ENCODE assay signal across 16 cellular contexts in genomic region chr2:45442026-45442425, GRCh38.
DNase-seq lines count a peak whose midpoint lies in the region; ATAC-seq and TF ChIP-seq lines count a peak whose summit lies in the region.
"Had no signal": no experiment of that assay in that cellular context is flagged by ENCODE, and none has a peak within 500 bp of the region (broad histone marks: within the 10 kb centered on the region; RNA-seq: fewer than 3 reads in every experiment).

No MANE protein-coding gene starts in this region.

- peak overlapping the region; percentile 80 for H3K4me2 ChIP-seq in MM.1S (ENCODE audit: low read depth, low read length)
- H3K4me2 ChIP-seq in OCI-LY7 (ENCODE audit: low read length) = no peak overlapping the region

- H3K27ac ChIP-seq in MM.1S (ENCODE audit: low read length) (peak overlapping the region; percentile 94), OCI-LY7 (ENCODE audit: low read depth, low read length, poor library complexity, severe bottlenecking) (peak overlapping the region; percentile 100), right cardiac atrium (ENCODE audit: low read length) (no peak overlapping the region)
- H3K27ac ChIP-seq: GM23248 had no signal

- H3K27me3 ChIP-seq in MM.1S (replicated peaks; ENCODE audit: insufficient read depth, low read length) = no peaks in the 10 kb centered on the region
- H3K27me3 ChIP-seq in right cardiac atrium (ENCODE audit: control insufficient read depth, insufficient read depth) = no peaks in the 10 kb centered on the region
- H3K27me3 ChIP-seq: BE2C had no signal

- H3K9me3 ChIP-seq in MM.1S (replicated peaks; ENCODE audit: insufficient read depth, low read length) = no peaks in the 10 kb centered on the region
- H3K9me3 ChIP-seq in OCI-LY7 (ENCODE audit: low read length) = peaks cover 11% of the 10 kb centered on the region; the same call in 1 of the 2 replicates
- no peaks in the 10 kb centered on the region for H3K9me3 ChIP-seq in right cardiac atrium (ENCODE audit: control insufficient read depth, low read length)
- H3K9me3 ChIP-seq: BE2C, Caco-2, HAP-1 had no signal

- H3K4me3 ChIP-seq in MM.1S (ENCODE audit: low read length) (no peak overlapping the region), OCI-LY7 (ENCODE audit: low read depth, low read length, poor library complexity, severe bottlenecking) (no peak overlapping the region), right cardiac atrium (ENCODE audit: low read length) (no peak overlapping the region)
- H3K4me3 ChIP-seq: GM23248, HAP-1 had no signal

- CTCF ChIA-PET in OCI-LY7 (lab: Charles Lee; ENCODE audit: unreplicated experiment) = interaction anchor here (1.0 kb wide), 1 partner anchor 16 kb away, joined by 4 read pairs; no protein-coding TSS in a partner anchor

- no peak overlapping the region for H3K4me3 Mint-ChIP-seq in chondrocyte (ENCODE audit: unreplicated experiment)
- H3K4me3 Mint-ChIP-seq: CD4-positive, CD25-positive, alpha-beta regulatory T cell had no signal

- H3K79me2 ChIP-seq in MM.1S (ENCODE audit: low read length) (peaks cover 11% of the 10 kb centered on the region; the same call in 1 of the 2 replicates), OCI-LY7 (ENCODE audit: insufficient read depth, low read depth, low read length) (no peaks in the 10 kb centered on the region)

- ATAC-seq in GM18870 (IDR thresholded peaks at IDR 0.05; ENCODE audit: unreplicated experiment) (no peak), HG02981 (IDR thresholded peaks at IDR 0.05; ENCODE audit: unreplicated experiment) (no peak), right cardiac atrium (no peak)

- H3K9me2 ChIP-seq in MM.1S (replicated peaks; ENCODE audit: insufficient read depth, low read length) = no peaks in the 10 kb centered on the region
- no peaks in the 10 kb centered on the region for H3K9me2 ChIP-seq in OCI-LY7 (ENCODE audit: insufficient read depth, low read length)

- H3K36me3 ChIP-seq in MM.1S (replicated peaks; ENCODE audit: insufficient read depth, low read length) (no peaks in the 10 kb centered on the region), OCI-LY7 (ENCODE audit: insufficient read depth, low read length) (peaks cover 46% of the 10 kb centered on the region)
- H3K36me3 ChIP-seq: BE2C, HAP-1 had no signal

- POLR2A ChIA-PET in OCI-LY7 (lab: Charles Lee) = interaction anchor here (1.0 to 7.8 kb wide), 5 partner anchors 9 to 23 kb away, joined by 3 to 114 read pairs (median 7); no protein-coding TSS in a partner anchor

- no peaks in the 10 kb centered on the region for H3K27me3 Mint-ChIP-seq in chondrocyte (ENCODE audit: low read depth)

- TF ChIP-seq CTCF in MM.1S (IDR thresholded peaks at IDR 0.05; ENCODE audit: low read length) (no peak), OCI-LY7 (conservative IDR thresholded peaks at IDR 0.05; ENCODE audit: low read length) (no peak), chondrocyte (IDR thresholded peaks at IDR 0.05) (no peak)

- WGBS in right cardiac atrium = 89% methylated on average over 3 of the region's 3 CpGs

- peaks cover 45% of the 10 kb centered on the region for H3F3A ChIP-seq in MM.1S (ENCODE audit: insufficient read depth, low read length)

- H2AFZ ChIP-seq in MM.1S (ENCODE audit: low read length) = no peak overlapping the region
- H2AFZ ChIP-seq in OCI-LY7 (ENCODE audit: low read length) = no peak overlapping the region; the same call in 1 of the 2 replicates
- H2AFZ ChIP-seq: GM23248 had no signal

- H4K20me1 ChIP-seq in MM.1S (ENCODE audit: insufficient read depth, low read length) (no peaks in the 10 kb centered on the region), OCI-LY7 (ENCODE audit: insufficient read depth, low read length) (no peaks in the 10 kb centered on the region)

- DNase-seq in MM.1S (peak; percentile 57), OCI-LY7 (ENCODE audit: low spot score) (no peak), chondrocyte (ENCODE audit: low spot score) (no peak), right cardiac atrium (no peak)
- no peak for DNase-seq in stimulated activated CD4-positive, alpha-beta T cell treated with anti-CD3 and anti-CD28 coated beads, Interleukin-4, amount 100 ng/mL, for 1 hour
- DNase-seq: ACHN; BE2C; C1 segment of cervical spinal cord; Caco-2; CD4-positive, CD25-positive, alpha-beta regulatory T cell; GM23248; IMR-90; KBM-7 had no signal

- H3K36me3 Mint-ChIP-seq in chondrocyte (ENCODE audit: low read depth) = peaks cover 3% of the 10 kb centered on the region

- peak overlapping the region; percentile 75 for H3K27ac Mint-ChIP-seq in chondrocyte (ENCODE audit: unreplicated experiment)
- H3K27ac Mint-ChIP-seq: CD4-positive, CD25-positive, alpha-beta regulatory T cell had no signal

- H3K4me1 Mint-ChIP-seq in chondrocyte (ENCODE audit: low read depth) = peaks cover 78% of the 10 kb centered on the region

- BruUV-seq in OCI-LY7 (replicated peaks; lab: Mats Ljungman, UMichigan) = no TSS peak

- intact Hi-C loops in OCI-LY7 (cut with micrococcal nuclease; ENCODE audit: unreplicated experiment) (loop anchor here (2.0 to 5.0 kb wide), 2 partner anchors 53 to 260 kb away; no protein-coding TSS in a partner anchor), right cardiac atrium (cut with DNase I) (no loop called here)

- peak overlapping the region; percentile 58; the same call in 1 of the 2 replicates for H3K9ac ChIP-seq in MM.1S (ENCODE audit: low read length)
- H3K9ac ChIP-seq: GM23248 had no signal

- H3K9me3 Mint-ChIP-seq in chondrocyte (ENCODE audit: low read depth) = peaks cover 6% of the 10 kb centered on the region

- H3K4me1 ChIP-seq in MM.1S (ENCODE audit: low read length) = peaks cover 56% of the 10 kb centered on the region
- peaks cover 68% of the 10 kb centered on the region for H3K4me1 ChIP-seq in OCI-LY7 (ENCODE audit: insufficient read depth, low read length, poor library complexity, severe bottlenecking)
- H3K4me1 ChIP-seq in right cardiac atrium (ENCODE audit: control insufficient read depth, insufficient read depth, low read length) = no peaks in the 10 kb centered on the region
- H3K4me1 ChIP-seq: BE2C had no signal
